8 cellular contexts compared by ENCODE assay signal in genomic region chrX:102067966-102068723, GRCh38. TPM values are rescaled to one million over a fixed set of nuclear protein-coding genes. Genes with fewer than 3 reads are reported as not detected.
DNase-seq lines count a peak whose midpoint lies in the region; ATAC-seq and TF ChIP-seq lines count a peak whose summit lies in the region.

No MANE protein-coding gene starts in this region.

- H3K4me3 Mint-ChIP-seq in osteocyte (ENCODE audit: unreplicated experiment), result no peak overlapping the region

- H3K27ac Mint-ChIP-seq in osteocyte (ENCODE audit: unreplicated experiment), result no peak overlapping the region

- H3K4me1 Mint-ChIP-seq in osteocyte (ENCODE audit: unreplicated experiment), result no peaks in the 10 kb centered on the region

- peaks cover 2% of the 10 kb centered on the region for H3K27me3 Mint-ChIP-seq in osteocyte (ENCODE audit: unreplicated experiment)

- TF ChIP-seq CTCF in osteocyte (IDR thresholded peaks at IDR 0.05), result peak; percentile 60

- ATAC-seq in HG03095 (IDR thresholded peaks at IDR 0.05; ENCODE audit: unreplicated experiment) (no peak), HG03460 (IDR thresholded peaks at IDR 0.05; ENCODE audit: unreplicated experiment) (no peak), HG02610 (IDR thresholded peaks at IDR 0.05; ENCODE audit: unreplicated experiment) (no peak)

- H3K36me3 Mint-ChIP-seq in osteocyte (ENCODE audit: unreplicated experiment), result no peaks in the 10 kb centered on the region

- peaks cover 3% of the 10 kb centered on the region for H3K9me3 Mint-ChIP-seq in osteocyte (ENCODE audit: unreplicated experiment)

- DNase-seq in A172 (ENCODE audit: low spot score) (peak; percentile 0), ELR (ENCODE audit: low read depth) (peak; percentile 41), NCI-H2227 (lab: John Stamatoyannopoulos, UW; ENCODE audit: unreplicated experiment) (peak; percentile 45), dermis blood vessel endothelial cell (peak; percentile 37), osteocyte (ENCODE audit: extremely low spot score, unreplicated experiment) (no peak)

RNA-seq across cellular contexts. Expression of gene TCEAL2, which starts 57.3 kb away (rescaled TPM):
- not detected in 2 replicates for total RNA-seq in A172 (2014; rRNA removed; shearing (Covaris generic))
- not detected in 2 replicates for total RNA-seq in dermis blood vessel endothelial cell
- total RNA-seq in osteocyte, result not detected in 2 replicates
